Comparison of ENCODE assay signal across 11 cellular contexts in genomic region chr22:40009231-40009769, GRCh38. TPM values are rescaled to one million over a fixed set of nuclear protein-coding genes. Genes with fewer than 3 reads are reported as not detected.
A peak's percentile ranks its signal among the peaks of the same experiment; 100 is the strongest.
DNase-seq lines count a peak whose midpoint lies in the region; ATAC-seq and TF ChIP-seq lines count a peak whose summit lies in the region.
"Had no signal": no experiment of that assay in that cellular context is flagged by ENCODE, and none has a peak within 500 bp of the region (broad histone marks: within the 10 kb centered on the region; RNA-seq: fewer than 3 reads in every experiment).

No MANE protein-coding gene starts in this region.

- intact Hi-C loops in stomach (cut with DNase I; ENCODE audit: low total_unique reads): no loop called here

- TF ChIP-seq POLR2A in stomach (IDR thresholded peaks at IDR 0.05): no peak

- H3K4me1 ChIP-seq in RWPE2 (ENCODE audit: insufficient read depth, poor library complexity, severe bottlenecking) (peaks cover 34% of the 10 kb centered on the region), stomach (peaks cover 0 to 29% (median 20%) of the 10 kb centered on the region in 4 donors)
- H3K4me1 ChIP-seq: psoas muscle had no signal

- H3K27me3 ChIP-seq in RWPE2 (ENCODE audit: insufficient read depth, poor library complexity, severe bottlenecking) (no peaks in the 10 kb centered on the region), stomach (peaks cover 0 to 34% (median 0%) of the 10 kb centered on the region in 3 donors)

- H3K4me3 ChIP-seq in RWPE2 (ENCODE audit: severe bottlenecking) (no peak overlapping the region), stomach (no peak overlapping the region)
- H3K4me3 ChIP-seq: psoas muscle had no signal

- H3K9me3 ChIP-seq in RWPE2 (ENCODE audit: severe bottlenecking): no peaks in the 10 kb centered on the region
- H3K9me3 ChIP-seq in stomach: no peaks in the 10 kb centered on the region
- H3K9me3 ChIP-seq: psoas muscle had no signal

- DNase-seq in activated T-cell treated with anti-CD3 and anti-CD28 coated beads, Interleukin-2, amount 50 U/mL, for 24 hours: no peak
- DNase-seq in activated T-cell treated with anti-CD3 and anti-CD28 coated beads for 4 hours (no peak), RWPE2 (ENCODE audit: low spot score) (no peak), glomerular visceral epithelial cell (ENCODE audit: extremely low spot score) (peak; percentile 7), stomach (peak; percentile 41), inferior parietal cortex (ENCODE audit: extremely low spot score) (no peak)

- H3K36me3 ChIP-seq in RWPE2 (ENCODE audit: low read depth) (no peaks in the 10 kb centered on the region), stomach (no peaks in the 10 kb centered on the region)

- no peak for TF ChIP-seq EP300 in stomach (IDR thresholded peaks at IDR 0.05)

- H3K27me3 Mint-ChIP-seq in activated T-cell treated with anti-CD3 and anti-CD28 coated beads, Interleukin-2, amount 50 U/mL, for 24 hours: peaks cover 23% of the 10 kb centered on the region

- TF ChIP-seq CTCF in RWPE2 (IDR thresholded peaks at IDR 0.05; ENCODE audit: poor library complexity, severe bottlenecking) (no peak), stomach (IDR thresholded peaks at IDR 0.05) (no peak)

- H3K27ac ChIP-seq in RWPE2 (ENCODE audit: poor library complexity, severe bottlenecking) (no peak overlapping the region), stomach (no peak overlapping the region)
- H3K27ac ChIP-seq: psoas muscle had no signal

- peak overlapping the region; percentile 51 for H3K4me3 Mint-ChIP-seq in activated T-cell treated with anti-CD3 and anti-CD28 coated beads, Interleukin-2, amount 50 U/mL, for 24 hours
- H3K4me3 Mint-ChIP-seq: stimulated activated memory B cell treated with anti-CD40 and anti-IgM and Interleukin-4, amounts not matched to agents 10 μg/mL and 1 μg/mL and 100 μg/mL, for 72 hours had no signal

- H3K27ac Mint-ChIP-seq in activated T-cell treated with anti-CD3 and anti-CD28 coated beads, Interleukin-2, amount 50 U/mL, for 24 hours: peak overlapping the region; percentile 55
- H3K27ac Mint-ChIP-seq: stimulated activated memory B cell treated with anti-CD40 and anti-IgM and Interleukin-4, amounts not matched to agents 10 μg/mL and 1 μg/mL and 100 μg/mL, for 72 hours had no signal

- H3K9me3 Mint-ChIP-seq in activated T-cell treated with anti-CD3 and anti-CD28 coated beads, Interleukin-2, amount 50 U/mL, for 24 hours: no peaks in the 10 kb centered on the region
- H3K9me3 Mint-ChIP-seq: stimulated activated memory B cell treated with anti-CD40 and anti-IgM and Interleukin-4, amounts not matched to agents 10 μg/mL and 1 μg/mL and 100 μg/mL, for 72 hours had no signal

- no peaks in the 10 kb centered on the region for H3K36me3 Mint-ChIP-seq in activated T-cell treated with anti-CD3 and anti-CD28 coated beads, Interleukin-2, amount 50 U/mL, for 24 hours (ENCODE audit: low read depth)

- 19 to 34% (median 26%) methylated on average over 12 of the region's 12 CpGs for WGBS in stomach, 5 donors

- H3K4me1 Mint-ChIP-seq in activated T-cell treated with anti-CD3 and anti-CD28 coated beads, Interleukin-2, amount 50 U/mL, for 24 hours (ENCODE audit: low read depth): peaks cover 12% of the 10 kb centered on the region
- H3K4me1 Mint-ChIP-seq: stimulated activated memory B cell treated with anti-CD40 and anti-IgM and Interleukin-4, amounts not matched to agents 10 μg/mL and 1 μg/mL and 100 μg/mL, for 72 hours had no signal

- peak; percentile 26; the same call in 1 of the 3 replicates for ATAC-seq in RWPE2 (ENCODE audit: low read depth)
- ATAC-seq in GM19397 (IDR thresholded peaks at IDR 0.05; ENCODE audit: unreplicated experiment): no peak
- ATAC-seq in GM21515 (IDR thresholded peaks at IDR 0.05; ENCODE audit: unreplicated experiment): no peak
- ATAC-seq: psoas muscle; stimulated activated memory B cell treated with anti-CD40 and anti-IgM and Interleukin-4, amounts not matched to agents 10 μg/mL and 1 μg/mL and 100 μg/mL, for 72 hours had no signal

RNA-seq across cellular contexts. Expression of gene FAM83F, which starts 14.5 kb away (rescaled TPM):
- total RNA-seq in stomach: 10 to 100 TPM in 2 of 5 donors, 1 to 10 TPM in 2, under 1 TPM in 1; under 0.01 to 17.4 (median 7.3) TPM
- polyA plus RNA-seq in stomach: 10 to 100 TPM in 1 of 3 donors, 1 to 10 TPM in 2; 5.7 to 14.2 (median 7.8) TPM
- total RNA-seq: fibroblast of villous mesenchyme had no signal

RNA-seq across cellular contexts. Expression of gene TMA7B, which starts 49.1 kb away (rescaled TPM):
- 1 to 10 TPM in 2 of 5 donors, not detected in 3; 1.1 to 1.3 TPM for total RNA-seq in stomach
- polyA plus RNA-seq in stomach: not detected
- total RNA-seq: fibroblast of villous mesenchyme, psoas muscle had no signal
- polyA plus RNA-seq: psoas muscle had no signal

Comparison
In these comparisons a context has a peak if more than half of its experiments do, and no peak if none do; other contexts are left out.
1. DNase-seq: peak in glomerular visceral epithelial cell (single experiment) and stomach (single experiment); none in activated T-cell treated with anti-CD3 and anti-CD28 coated beads, Interleukin-2, amount 50 U/mL, for 24 hours (single experiment), activated T-cell treated with anti-CD3 and anti-CD28 coated beads for 4 hours (single experiment), RWPE2 (single experiment) and inferior parietal cortex (single experiment).